Comparison of ENCODE assay signal across 18 cellular contexts in genomic region chr6:52998603-52999002, GRCh38. TPM values are rescaled to one million over a fixed set of nuclear protein-coding genes. Genes with fewer than 3 reads are reported as not detected.
DNase-seq lines count a peak whose midpoint lies in the region; ATAC-seq and TF ChIP-seq lines count a peak whose summit lies in the region.
"Had no signal": no experiment of that assay in that cellular context is flagged by ENCODE, and none has a peak within 500 bp of the region (broad histone marks: within the 10 kb centered on the region; RNA-seq: fewer than 3 reads in every experiment).

No MANE protein-coding gene starts in this region.

- peaks cover 5% of the 10 kb centered on the region for H3K27me3 Mint-ChIP-seq in WTC11 (ENCODE audit: low read depth)

- no peak overlapping the region for H3K4me3 Mint-ChIP-seq in WTC11
- H3K4me3 Mint-ChIP-seq: B cell; CD4-positive, alpha-beta T cell; CD8-positive, alpha-beta T cell had no signal

- H3K4me1 Mint-ChIP-seq in WTC11: peaks cover 7% of the 10 kb centered on the region

- H3K9me3 Mint-ChIP-seq in WTC11: no peaks in the 10 kb centered on the region
- H3K9me3 Mint-ChIP-seq: CD4-positive, alpha-beta T cell; CD8-positive, alpha-beta T cell had no signal

- H3K27ac ChIP-seq in HEK293 (ENCODE audit: extremely low read depth, low read depth, low read length): no peak overlapping the region
- H3K27ac ChIP-seq in testis: no peak overlapping the region
- H3K27ac ChIP-seq: 22Rv1; A549; BLaER1 treated with 17β-estradiol and CSF1 and Interleukin-3, amounts not matched to agents 10 nM and 100 nM; C4-2B had no signal

- H3K36me3 ChIP-seq in HEK293 (ENCODE audit: control insufficient read depth in 2 of 2, insufficient read depth in 1 of 2, low read length in 2 of 2) (peaks cover 0 to 3% of the 10 kb centered on the region in 2 experiments; a peak in 1 of 3 replicates), testis (ENCODE audit: low read depth, missing control alignments) (no peaks in the 10 kb centered on the region)

- intact Hi-C loops in testis (cut with DNase I; ENCODE audit: low total_unique reads): no loop called here

- no peak overlapping the region for H3K27ac Mint-ChIP-seq in WTC11
- H3K27ac Mint-ChIP-seq: B cell; CD4-positive, alpha-beta T cell; CD8-positive, alpha-beta T cell had no signal

- H3K36me3 Mint-ChIP-seq in WTC11: no peaks in the 10 kb centered on the region; the same call in 1 of the 2 replicates

- no peak for TF ChIP-seq CTCF in HEK293 (tag by site-specific recombination; IDR thresholded peaks at IDR 0.05)
- no peak for TF ChIP-seq CTCF in WTC11 (IDR thresholded peaks at IDR 0.05)
- no peak for TF ChIP-seq CTCF in testis (IDR thresholded peaks at IDR 0.05)

- H3K9me3 ChIP-seq in HEK293 (ENCODE audit: control insufficient read depth, insufficient read depth, low read depth, low read length): no peaks in the 10 kb centered on the region
- no peaks in the 10 kb centered on the region for H3K9me3 ChIP-seq in testis
- H3K9me3 ChIP-seq: A549; BLaER1 treated with 17β-estradiol and CSF1 and Interleukin-3, amounts not matched to agents 10 nM and 100 nM; Caco-2 had no signal

- CTCF ChIA-PET in HEK293 (lab: Yijun Ruan, JAX): interaction anchor here (0.7 to 1.6 kb wide), 2 partner anchors 7 to 46 kb away, joined by 3 to 4 read pairs; no protein-coding TSS in a partner anchor
- CTCF ChIA-PET in WTC11 (lab: Charles Lee): no interaction called here

- H3K4me3 ChIP-seq in HEK293 (ENCODE audit: low read depth, low read length) (no peak overlapping the region), testis (no peak overlapping the region)
- H3K4me3 ChIP-seq: A549; BLaER1 treated with 17β-estradiol and CSF1 and Interleukin-3, amounts not matched to agents 10 nM and 100 nM had no signal

- no peaks in the 10 kb centered on the region for H3K27me3 ChIP-seq in testis

- no peak for ATAC-seq in WTC11
- no peak for ATAC-seq in HG02938 (IDR thresholded peaks at IDR 0.05; ENCODE audit: unreplicated experiment)
- ATAC-seq: A549; CD8-positive, alpha-beta T cell had no signal

- POLR2A ChIA-PET in HEK293 (lab: Yijun Ruan, JAX): no interaction called here
- POLR2A ChIA-PET in WTC11 (lab: Charles Lee): no interaction called here

- 87 to 95% methylated on average over 4 of the region's 4 CpGs for WGBS in testis, 2 donors

- DNase-seq in NCI-H748 (lab: John Stamatoyannopoulos, UW; ENCODE audit: unreplicated experiment) (peak; percentile 31), NCI-H748 treated with DMSO at 0.1 percent for 48 hours (lab: John Stamatoyannopoulos, UW) (no peak), WTC11 (ENCODE audit: low spot score) (no peak), testis (no peak)
- DNase-seq: AML-193; Caco-2; Calu3; CD4-positive, alpha-beta T cell; CD8-positive, alpha-beta T cell; DMS79 treated with DMSO at 0.1 percent for 48 hours; GF-D8 had no signal

- H3K4me1 ChIP-seq in HEK293 (ENCODE audit: control insufficient read depth, insufficient read depth, low read length): no peaks in the 10 kb centered on the region
- H3K4me1 ChIP-seq in testis: no peaks in the 10 kb centered on the region
- H3K4me1 ChIP-seq: A549, Caco-2 had no signal

- TF ChIP-seq POLR2A in testis (IDR thresholded peaks at IDR 0.05): no peak

TF ChIP-seq in HEK293, 187 proteins besides CTCF, POLR2A, EP300 and RAD21:
- TF ChIP-seq ZNF302 (tag by site-specific recombination; IDR thresholded peaks at IDR 0.05; ENCODE audit: low read depth) (no peak), ZNF121 (tag by site-specific recombination; IDR thresholded peaks at IDR 0.05) (peak; percentile 96)

TF ChIP-seq in WTC11, 78 proteins besides CTCF, POLR2A, EP300 and RAD21:
- TF ChIP-seq ZNF121 (CRISPR knock-in tag; IDR thresholded peaks at IDR 0.05) (peak; percentile 90), USF1 (CRISPR knock-in tag; IDR thresholded peaks at IDR 0.05) (no peak), ZNF263 (CRISPR knock-in tag; IDR thresholded peaks at IDR 0.05; ENCODE audit: low read depth) (no peak)
TF ChIP-seq in WTC11: peak in this region for 1.

RNA-seq across cellular contexts. Expression of gene GSTA4, which starts 3.5 kb away (rescaled TPM):
- 12.6 to 24.6 TPM (median 23.1 TPM) in 3 replicates for total RNA-seq in WTC11 (2021)
- 10 to 100 TPM; 87.3 to 91.5 TPM for total RNA-seq in testis
- 63.1 TPM for polyA plus RNA-seq in testis (ENCODE audit: insufficient read depth, low read depth, low replicate concordance)
